8 cellular contexts compared by ENCODE assay signal in genomic region chr10:102796407-102797176, GRCh38. TPM values are rescaled to one million over a fixed set of nuclear protein-coding genes. Genes with fewer than 3 reads are reported as not detected.
DNase-seq lines count a peak whose midpoint lies in the region; ATAC-seq, FAIRE-seq and TF ChIP-seq lines count a peak whose summit lies in the region.

No MANE protein-coding gene starts in this region.

- CTCF ChIA-PET in activated B cell treated with CpG ODN at 0.5 μM for 24 hours (lab: Charles Lee) = no interaction called here

- H3K4me3 Mint-ChIP-seq in activated B cell treated with CpG ODN at 0.5 μM for 24 hours = peak overlapping the region; percentile 68

- H3K27ac Mint-ChIP-seq in activated B cell treated with CpG ODN at 0.5 μM for 24 hours = peak overlapping the region; percentile 88

- H3K27me3 Mint-ChIP-seq in activated B cell treated with CpG ODN at 0.5 μM for 24 hours = no peaks in the 10 kb centered on the region

- TF ChIP-seq CTCF in activated B cell treated with CpG ODN at 0.5 μM for 24 hours (IDR thresholded peaks at IDR 0.05) (no peak), colonic mucosa (IDR thresholded peaks at IDR 0.05) (no peak)

- intact Hi-C loops in activated B cell treated with CpG ODN at 0.5 μM for 24 hours (cut with micrococcal nuclease) (loop anchor here (1.0 to 2.0 kb wide), 3 partner anchors 18 to 293 kb away; partner anchors contain the start of gene SUFU), colonic mucosa (cut with DNase I) (no loop called here)

- ATAC-seq in HG03354 (IDR thresholded peaks at IDR 0.05; ENCODE audit: poor library complexity, severe bottlenecking, unreplicated experiment) = peak; percentile 100
- ATAC-seq in activated B cell treated with CpG ODN at 0.5 μM for 24 hours (ENCODE audit: low read depth) = peak; percentile 99
- peak; percentile 97 for ATAC-seq in stimulated activated naive CD8-positive, alpha-beta T cell treated with anti-CD3 and anti-CD28 coated beads, Interleukin-15, Interleukin-2, amounts not matched to agents 100 U/mL and 50 U/mL, for 24 hours

- H3K4me3 ChIP-seq in colonic mucosa (no peak overlapping the region), muscle layer of duodenum (ENCODE audit: low read depth in 1 of 2, low read length in 2 of 2) (peak overlapping the region in 1 of 2 donors; percentile 19)

- peak; percentile 70 for DNase-seq in GM19239 (ENCODE audit: insufficient read length, low spot score)
- peak; percentile 51 for DNase-seq in activated B cell treated with CpG ODN at 0.5 μM for 24 hours
- peak; percentile 79 for DNase-seq in colonic mucosa
- DNase-seq in stimulated activated naive CD8-positive, alpha-beta T cell treated with anti-CD3 and anti-CD28 coated beads, Interleukin-15, Interleukin-2, amounts not matched to agents 100 U/mL and 50 U/mL, for 24 hours = peak; percentile 67
- no peak for DNase-seq in NCI-H82 treated with DMSO at 0.1 percent for 48 hours (lab: John Stamatoyannopoulos, UW; ENCODE audit: unreplicated experiment)
- DNase-seq in NCI-H146 treated with DMSO at 0.1 percent for 48 hours (lab: John Stamatoyannopoulos, UW; ENCODE audit: unreplicated experiment) = no peak

- peak overlapping the region; percentile 45 for H3K27ac ChIP-seq in colonic mucosa
- H3K27ac ChIP-seq in muscle layer of duodenum (ENCODE audit: low read length) = peak overlapping the region; percentile 84

- H3K4me1 ChIP-seq in colonic mucosa (peaks cover 4% of the 10 kb centered on the region), muscle layer of duodenum (ENCODE audit: control insufficient read depth in 1 of 2, insufficient read depth in 2 of 2, low read length in 2 of 2) (peaks cover 23 to 79% of the 10 kb centered on the region in 2 donors)

- no peaks in the 10 kb centered on the region for H3K9me3 Mint-ChIP-seq in activated B cell treated with CpG ODN at 0.5 μM for 24 hours

- H3K27me3 ChIP-seq in colonic mucosa = no peaks in the 10 kb centered on the region
- no peaks in the 10 kb centered on the region for H3K27me3 ChIP-seq in muscle layer of duodenum (ENCODE audit: low read depth, low read length)

- POLR2A ChIA-PET in activated B cell treated with CpG ODN at 0.5 μM for 24 hours (lab: Charles Lee) = interaction anchor here (1.0 to 1.1 kb wide), 3 partner anchors 29 to 152 kb away, joined by 3 to 5 read pairs (median 4); partner anchors contain the start of genes TRIM8 and WBP1L

- peaks cover 47% of the 10 kb centered on the region for H3K4me1 Mint-ChIP-seq in activated B cell treated with CpG ODN at 0.5 μM for 24 hours

- H3K36me3 Mint-ChIP-seq in activated B cell treated with CpG ODN at 0.5 μM for 24 hours (ENCODE audit: low read depth) = peaks cover 45% of the 10 kb centered on the region

- peaks cover 5% of the 10 kb centered on the region for H3K36me3 ChIP-seq in colonic mucosa
- H3K36me3 ChIP-seq in muscle layer of duodenum (ENCODE audit: control insufficient read depth in 1 of 2, insufficient read depth in 2 of 2, low read length in 2 of 2) = peaks cover 5 to 15% of the 10 kb centered on the region in 2 donors

- H3K9me3 ChIP-seq in colonic mucosa (no peaks in the 10 kb centered on the region), muscle layer of duodenum (ENCODE audit: control insufficient read depth in 1 of 2, low read length in 2 of 2) (no peaks in the 10 kb centered on the region)

- H3K9ac ChIP-seq in colonic mucosa (ENCODE audit: low read depth in 2 of 2, low read length in 2 of 2) = peak overlapping the region in 1 of 2 donors; percentile 29

- peak; percentile 86 for FAIRE-seq in GM19239 (lab: Jason Lieb, UNC)

RNA-seq across cellular contexts. Expression of gene CYP17A1, which starts 40.6 kb away (rescaled TPM):
- not detected in 2 replicates for total RNA-seq in activated B cell treated with CpG ODN at 0.5 μM for 24 hours
- total RNA-seq in colonic mucosa = 1 to 10 TPM in 1 of 2 donors, not detected in 1; 7.7 TPM

RNA-seq across cellular contexts. Expression of gene WBP1L, which starts 52.8 kb away (rescaled TPM):
- total RNA-seq in activated B cell treated with CpG ODN at 0.5 μM for 24 hours (30.5 and 30.8 TPM in 2 replicates), colonic mucosa (10 to 100 TPM; 32.3 to 42.7 TPM)

RNA-seq across cellular contexts. Expression of gene BORCS7, which starts 57.5 kb away (rescaled TPM):
- 12.1 and 17.4 TPM in 2 replicates for total RNA-seq in activated B cell treated with CpG ODN at 0.5 μM for 24 hours
- 10 to 100 TPM; 15.6 to 18.9 TPM for total RNA-seq in colonic mucosa

Comparison
In these comparisons a context has a peak if more than half of its experiments do, and no peak if none do; other contexts are left out.
1. DNase-seq: peak in GM19239 (single experiment), activated B cell treated with CpG ODN at 0.5 μM for 24 hours (single experiment), colonic mucosa (single experiment) and stimulated activated naive CD8-positive, alpha-beta T cell treated with anti-CD3 and anti-CD28 coated beads, Interleukin-15, Interleukin-2, amounts not matched to agents 100 U/mL and 50 U/mL, for 24 hours (single experiment); none in NCI-H82 treated with DMSO at 0.1 percent for 48 hours (single experiment) and NCI-H146 treated with DMSO at 0.1 percent for 48 hours (single experiment).
2. Peak in every context shown above with its lines, with median percentiles within 50 percentile points of each other: ATAC-seq.